8 cellular contexts compared by ENCODE assay signal in genomic region chr17:8383143-8383974, GRCh38. TPM values are rescaled to one million over a fixed set of nuclear protein-coding genes. Genes with fewer than 3 reads are reported as not detected.
A peak's percentile ranks its signal among the peaks of the same experiment; 100 is the strongest.
DNase-seq lines count a peak whose midpoint lies in the region; ATAC-seq, FAIRE-seq and TF ChIP-seq lines count a peak whose summit lies in the region.

TSS of gene RPL26 (minus strand) at chr17:8383193. CDS start at chr17:8382310, 883 bp downstream.

- H3K9me3 ChIP-seq in DND-41 (ENCODE audit: insufficient read depth, low read length, severe bottlenecking): no peaks in the 10 kb centered on the region
- H3K9me3 ChIP-seq in KOPT-K1 (ENCODE audit: insufficient read depth, low read length, poor library complexity, severe bottlenecking): no peaks in the 10 kb centered on the region
- H3K9me3 ChIP-seq in naive thymus-derived CD4-positive, alpha-beta T cell (ENCODE audit: control insufficient read depth in 2 of 3, low read length in 3 of 3): no peaks in the 10 kb centered on the region

- H3K4me1 Mint-ChIP-seq in naive thymus-derived CD4-positive, alpha-beta T cell: peaks cover 34 to 76% (median 60%) of the 10 kb centered on the region in 7 donors

- H3K27ac Mint-ChIP-seq in naive thymus-derived CD4-positive, alpha-beta T cell: peak within 1 kb of the TSS; percentile 93 to 98 (median 96)

- POLR2A ChIA-PET in naive thymus-derived CD4-positive, alpha-beta T cell (lab: Charles Lee): interaction anchor here (0.6 to 1.5 kb wide), 9 partner anchors 9 to 1163 kb away, joined by 3 to 12 read pairs (median 5); partner anchors contain the start of genes CTC1, NDEL1 and PFAS

- H3K4me3 Mint-ChIP-seq in naive thymus-derived CD4-positive, alpha-beta T cell: peak within 1 kb of the TSS; percentile 93 to 99 (median 97)

- H3K36me3 ChIP-seq in DND-41 (ENCODE audit: insufficient read depth, low read length) (peaks cover 38% of the 10 kb centered on the region), KOPT-K1 (ENCODE audit: insufficient read depth, low read length) (peaks cover 38% of the 10 kb centered on the region)
- H3K36me3 ChIP-seq in naive thymus-derived CD4-positive, alpha-beta T cell (ENCODE audit: control insufficient read depth in 2 of 3, insufficient read depth in 3 of 3, low read length in 3 of 3): peaks cover 21 to 37% (median 25%) of the 10 kb centered on the region in 3 experiments

- H4K20me1 ChIP-seq in DND-41 (ENCODE audit: insufficient read depth, low read length): peaks cover 32% of the 10 kb centered on the region

- peaks cover 5 to 33% (median 22%) of the 10 kb centered on the region in 5 donors for H3K36me3 Mint-ChIP-seq in naive thymus-derived CD4-positive, alpha-beta T cell

- peak within 1 kb of the TSS; percentile 91 for H3K4me2 ChIP-seq in DND-41 (ENCODE audit: insufficient read depth, low read length)

- no peaks in the 10 kb centered on the region for H3K27me3 ChIP-seq in DND-41 (ENCODE audit: insufficient read depth, low read length, poor library complexity)
- no peaks in the 10 kb centered on the region for H3K27me3 ChIP-seq in naive thymus-derived CD4-positive, alpha-beta T cell (ENCODE audit: control insufficient read depth in 2 of 2, insufficient read depth in 2 of 2, low read length in 2 of 2)

- DNase-seq in DND-41 (peak; percentile 97), RCC 7860 (ENCODE audit: low spot score) (peak; percentile 94), activated T-helper 1 cell treated with Interleukin-2 at 50 U/mL for 16 hours (ENCODE audit: low read depth) (peak; percentile 86), fibroblast of gingiva (ENCODE audit: low read depth) (peak; percentile 98)
- peak; percentile 89 to 97 (median 97) for DNase-seq in naive thymus-derived CD4-positive, alpha-beta T cell
- peak; percentile 88 to 98 (median 94) for DNase-seq in stimulated activated naive CD4-positive, alpha-beta T cell (lab: John Stamatoyannopoulos, UW)

- peak within 1 kb of the TSS; percentile 97 for H2AFZ ChIP-seq in DND-41 (ENCODE audit: low read depth, low read length)

- ATAC-seq in DND-41 (ENCODE audit: insufficient read depth, low read depth) (peak; percentile 89), GM21737 (IDR thresholded peaks at IDR 0.05; ENCODE audit: unreplicated experiment) (peak; percentile 87)
- peak; percentile 94 for ATAC-seq in naive thymus-derived CD4-positive, alpha-beta T cell

- TF ChIP-seq CTCF in DND-41 (IDR thresholded peaks at IDR 0.05; ENCODE audit: borderline replicate concordance, extremely low read depth, low read length, poor library complexity, severe bottlenecking): peak; percentile 89

- H3K27ac ChIP-seq in DND-41 (ENCODE audit: low read length) (peak within 1 kb of the TSS; percentile 91), KOPT-K1 (ENCODE audit: low read depth, low read length, poor library complexity, severe bottlenecking) (peak within 1 kb of the TSS; percentile 98)
- peak within 1 kb of the TSS; percentile 82 for H3K27ac ChIP-seq in naive thymus-derived CD4-positive, alpha-beta T cell (ENCODE audit: low read depth, low read length)

- H3K9me3 Mint-ChIP-seq in naive thymus-derived CD4-positive, alpha-beta T cell: peaks cover 0 to 7% (median 0%) of the 10 kb centered on the region in 11 donors

- H3K79me2 ChIP-seq in DND-41 (ENCODE audit: insufficient read depth, low read length): peaks cover 61% of the 10 kb centered on the region

- peaks cover 0 to 2% (median 0%) of the 10 kb centered on the region in 5 donors for H3K27me3 Mint-ChIP-seq in naive thymus-derived CD4-positive, alpha-beta T cell

- peak; percentile 78 for FAIRE-seq in RCC 7860 (lab: Jason Lieb, UNC)

- H3K4me3 ChIP-seq in DND-41 (ENCODE audit: low read depth in 1 of 2, low read length in 2 of 2): peak within 1 kb of the TSS; percentile 94 to 97
- peak within 1 kb of the TSS; percentile 83 for H3K4me3 ChIP-seq in naive thymus-derived CD4-positive, alpha-beta T cell (ENCODE audit: low read length)

- CTCF ChIA-PET in naive thymus-derived CD4-positive, alpha-beta T cell (lab: Charles Lee): interaction anchor here (0.6 to 2.9 kb wide), 8 partner anchors 10 to 615 kb away, joined by 3 to 11 read pairs (median 3); partner anchors contain the start of gene NDEL1

- peak within 1 kb of the TSS; percentile 93 for H3K9ac ChIP-seq in DND-41 (ENCODE audit: low read depth, low read length)

- intact Hi-C loops in naive thymus-derived CD4-positive, alpha-beta T cell (cut with micrococcal nuclease): loop anchor here (1.0 to 10.0 kb wide), 25 partner anchors 10 to 1741 kb away; partner anchors contain the start of genes NDEL1 (in 2 of the 2), ALOXE3 (in 1 of the 2), CNTROB (in 1 of the 2) and CTC1 (in 1 of the 2)

- H3K4me1 ChIP-seq in DND-41 (ENCODE audit: insufficient read depth, low read length): peaks cover 66% of the 10 kb centered on the region
- peaks cover 28 to 41% of the 10 kb centered on the region in 2 donors for H3K4me1 ChIP-seq in naive thymus-derived CD4-positive, alpha-beta T cell (ENCODE audit: control insufficient read depth in 2 of 2, insufficient read depth in 2 of 2, low read length in 2 of 2)

RNA-seq across cellular contexts. Expression of gene RPL26, which starts in this region (rescaled TPM):
- 1,000 to 10,000 TPM; 2,029 to 3,298 (median 3,039) TPM for total RNA-seq in naive thymus-derived CD4-positive, alpha-beta T cell
- 1,000 to 10,000 TPM; 1,965 to 2,128 TPM for polyA plus RNA-seq in naive thymus-derived CD4-positive, alpha-beta T cell

Comparison
In these comparisons a context has a peak if more than half of its experiments do, and no peak if none do; other contexts are left out.
1. Peak in every context shown above with its lines: DNase-seq, ATAC-seq, H3K4me3 ChIP-seq and H3K27ac ChIP-seq.